6 cellular contexts compared by ENCODE assay signal in the genomic region with DNA sequence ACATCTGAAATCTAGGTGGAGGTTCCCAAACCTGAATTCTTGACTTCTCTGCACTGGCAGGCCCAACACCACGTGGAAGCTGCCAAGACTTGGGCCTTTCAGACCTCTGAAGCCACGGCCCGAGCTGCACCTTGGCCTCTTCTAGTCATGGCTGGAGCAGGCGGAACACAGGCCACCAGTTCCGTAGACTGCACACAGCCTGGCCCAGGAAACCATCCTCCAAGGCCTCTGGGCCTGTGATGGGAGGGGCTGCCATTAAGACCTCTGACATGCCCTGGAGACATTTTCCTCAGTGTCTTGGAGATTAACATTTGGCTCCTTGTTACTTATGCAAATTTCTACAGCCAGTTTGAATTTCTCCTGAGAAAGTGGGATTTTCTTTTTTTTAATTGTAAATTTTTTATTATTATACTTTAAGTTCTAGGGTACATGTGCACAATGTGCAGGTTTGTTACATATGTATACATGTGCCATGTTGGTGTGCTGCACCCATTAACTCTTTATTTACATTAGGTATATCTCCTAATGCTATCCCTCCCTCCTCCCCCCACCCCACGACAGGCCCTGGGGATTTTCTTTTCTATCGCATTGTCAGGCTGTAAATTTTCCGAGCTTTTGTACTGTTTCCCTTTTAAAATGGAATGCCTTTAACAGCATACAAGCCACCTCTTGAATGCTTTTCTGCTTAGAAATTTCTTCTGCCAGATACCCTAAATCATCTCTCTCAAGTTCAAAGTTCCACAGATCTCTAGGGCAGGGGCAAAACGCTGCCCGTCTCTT.
A peak's percentile ranks its signal among the peaks of the same experiment; 100 is the strongest.
DNase-seq lines count a peak whose midpoint lies in the region; ATAC-seq and TF ChIP-seq lines count a peak whose summit lies in the region.
"Not testable (repeated sequence)": the region's sequence is repeated elsewhere in the genome, so short reads cannot be mapped to it uniquely, and the experiment has no call there.

No MANE protein-coding gene starts in this region.

- H3K23ac ChIP-seq in mesendoderm (ENCODE audit: low read length) = not testable (repeated sequence)

- not testable (repeated sequence) for H4K8ac ChIP-seq in mesendoderm (ENCODE audit: low read depth, low read length)

- not testable (repeated sequence) for H3K27ac ChIP-seq in mesendoderm (ENCODE audit: low read depth, low read length)

- H3K9me3 Mint-ChIP-seq in chondrocyte (ENCODE audit: low read depth) = peaks cover 12% of the 10 kb centered on the region
- H3K9me3 Mint-ChIP-seq in stimulated activated effector memory CD8-positive, alpha-beta T cell treated with anti-CD3 and anti-CD28 coated beads, Interleukin-12 subunit alpha, Interleukin-12 subunit beta, amount 100 ng/mL, for 72 hours = peaks cover 17% of the 10 kb centered on the region

- not testable (repeated sequence) for H3K9me3 ChIP-seq in HAP-1

- not testable (repeated sequence) for H3K79me2 ChIP-seq in mesendoderm (ENCODE audit: control insufficient read depth, insufficient read depth, low read length)

- H3K79me1 ChIP-seq in mesendoderm (ENCODE audit: low read length) = not testable (repeated sequence)

- not testable (repeated sequence) for H3K4ac ChIP-seq in mesendoderm (ENCODE audit: low read depth, low read length)

- H2AK5ac ChIP-seq in mesendoderm (ENCODE audit: low read length) = not testable (repeated sequence)

- not testable (repeated sequence) for H3K56ac ChIP-seq in mesendoderm (ENCODE audit: low read length)

- H3K27ac Mint-ChIP-seq in chondrocyte (ENCODE audit: unreplicated experiment); stimulated activated effector memory CD8-positive, alpha-beta T cell treated with anti-CD3 and anti-CD28 coated beads, Interleukin-12 subunit alpha, Interleukin-12 subunit beta, amount 100 ng/mL, for 72 hours: not testable (repeated sequence)

- in situ Hi-C loops in HAP-1 (cut with MboI; ENCODE audit: low sequenced_read_pairs) = not testable (repeated sequence)

- DNase-seq in ELF-1 (ENCODE audit: low read depth, low spot score) (peak; percentile 63), HAP-1 (ENCODE audit: low spot score in 2 of 2) (peak; percentile 78 to 80), chondrocyte (ENCODE audit: low spot score) (peak; percentile 65), Right ventricle myocardium inferior (ENCODE audit: missing footprints) (peak; percentile 20), mesendoderm (peak; percentile 25)
- DNase-seq in stimulated activated effector memory CD8-positive, alpha-beta T cell treated with anti-CD3 and anti-CD28 coated beads, Interleukin-12 subunit alpha, Interleukin-12 subunit beta, amount 100 ng/mL, for 72 hours (ENCODE audit: low spot score in 2 of 2) = not testable (repeated sequence)

- H2BK5ac ChIP-seq in mesendoderm (ENCODE audit: low read length) = not testable (repeated sequence)

- not testable (repeated sequence) for TF ChIP-seq CTCF in chondrocyte (IDR thresholded peaks at IDR 0.05)

- H3K4me3 ChIP-seq in HAP-1; mesendoderm (ENCODE audit: low read length): not testable (repeated sequence)

- ATAC-seq in Right ventricle myocardium inferior = not testable (repeated sequence)
- peak; percentile 52 for ATAC-seq in stimulated activated effector memory CD8-positive, alpha-beta T cell treated with anti-CD3 and anti-CD28 coated beads, Interleukin-12 subunit alpha, Interleukin-12 subunit beta, amount 100 ng/mL, for 72 hours

- WGBS in mesendoderm (ENCODE audit: extremely low coverage, insufficient coverage, low lambda C conversion rate) = no CpG with 5 or more reads among the region's 10 CpGs

- H3K9ac ChIP-seq in mesendoderm (ENCODE audit: low read length) = not testable (repeated sequence)

- not testable (repeated sequence) for H3K36me3 ChIP-seq in HAP-1 (replicated peaks); mesendoderm (ENCODE audit: control insufficient read depth, insufficient read depth, low read length)

- H3K4me2 ChIP-seq in mesendoderm (ENCODE audit: low read length) = not testable (repeated sequence)

- not testable (repeated sequence) for H4K5ac ChIP-seq in mesendoderm (ENCODE audit: low read length)

- H3K4me1 Mint-ChIP-seq in chondrocyte (ENCODE audit: low read depth); stimulated activated effector memory CD8-positive, alpha-beta T cell treated with anti-CD3 and anti-CD28 coated beads, Interleukin-12 subunit alpha, Interleukin-12 subunit beta, amount 100 ng/mL, for 72 hours: not testable (repeated sequence)

- H2BK15ac ChIP-seq in mesendoderm (replicated peaks; ENCODE audit: low read depth) = not testable (repeated sequence)

- H3K4me3 Mint-ChIP-seq in chondrocyte (ENCODE audit: unreplicated experiment); stimulated activated effector memory CD8-positive, alpha-beta T cell treated with anti-CD3 and anti-CD28 coated beads, Interleukin-12 subunit alpha, Interleukin-12 subunit beta, amount 100 ng/mL, for 72 hours: not testable (repeated sequence)

- H3K27me3 Mint-ChIP-seq in chondrocyte (ENCODE audit: low read depth) = not testable (repeated sequence)

- not testable (repeated sequence) for H3K27me3 ChIP-seq in HAP-1 (ENCODE audit: low read depth); mesendoderm (ENCODE audit: insufficient read depth, low read length, poor library complexity)

- H3K4me1 ChIP-seq in HAP-1 = peaks cover 22% of the 10 kb centered on the region
- H3K4me1 ChIP-seq in mesendoderm (ENCODE audit: control insufficient read depth, low read depth, low read length) = not testable (repeated sequence)

- intact Hi-C loops in Right ventricle myocardium inferior (cut with DNase I) = not testable (repeated sequence)

- not testable (repeated sequence) for H3K18ac ChIP-seq in mesendoderm (ENCODE audit: low read length)

- H2BK120ac ChIP-seq in mesendoderm (ENCODE audit: low read depth, low read length) = not testable (repeated sequence)

- not testable (repeated sequence) for H3K36me3 Mint-ChIP-seq in chondrocyte (ENCODE audit: low read depth); stimulated activated effector memory CD8-positive, alpha-beta T cell treated with anti-CD3 and anti-CD28 coated beads, Interleukin-12 subunit alpha, Interleukin-12 subunit beta, amount 100 ng/mL, for 72 hours
